Comparison of ENCODE assay signal across 1 cellular context in the genomic region with DNA sequence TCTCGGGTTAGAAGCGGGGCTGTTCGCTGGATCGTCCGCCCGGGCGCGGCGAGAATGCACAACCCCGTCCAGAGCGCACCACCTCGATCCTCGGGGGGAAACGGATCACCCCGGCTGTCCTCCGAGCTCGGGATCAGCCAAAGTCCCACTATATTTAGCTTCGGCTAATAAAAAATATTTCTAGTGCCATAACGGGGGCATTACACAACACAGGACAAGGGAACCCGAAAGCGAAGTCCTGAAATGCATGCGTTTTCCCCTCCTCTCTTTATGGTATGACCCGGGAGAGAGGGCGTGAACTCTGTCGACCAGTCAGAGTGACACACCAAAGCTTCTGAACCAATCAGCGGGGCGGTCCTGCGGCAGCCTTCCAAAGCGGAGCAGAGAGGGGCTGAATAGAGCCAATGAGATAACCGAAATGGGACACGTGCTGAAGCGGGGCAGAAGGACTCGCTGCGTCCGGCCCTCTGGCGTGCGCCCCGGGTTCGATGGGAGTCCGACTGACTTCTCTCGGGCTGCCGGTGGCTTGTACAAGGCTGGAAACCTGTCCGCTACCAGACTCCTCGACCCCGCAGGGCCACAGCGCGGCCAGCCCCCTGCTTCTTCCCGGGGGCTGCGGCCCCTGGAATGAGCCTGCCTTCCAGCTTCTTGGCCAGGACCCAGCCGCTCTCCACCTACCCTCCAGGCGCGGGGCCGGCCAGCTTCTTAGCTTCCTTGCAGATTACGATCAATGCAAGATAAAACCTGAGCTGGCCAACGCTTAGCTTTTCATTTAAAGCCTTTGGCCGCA.
TF ChIP-seq lines count a peak whose summit lies in the region.

A gene with protein sequence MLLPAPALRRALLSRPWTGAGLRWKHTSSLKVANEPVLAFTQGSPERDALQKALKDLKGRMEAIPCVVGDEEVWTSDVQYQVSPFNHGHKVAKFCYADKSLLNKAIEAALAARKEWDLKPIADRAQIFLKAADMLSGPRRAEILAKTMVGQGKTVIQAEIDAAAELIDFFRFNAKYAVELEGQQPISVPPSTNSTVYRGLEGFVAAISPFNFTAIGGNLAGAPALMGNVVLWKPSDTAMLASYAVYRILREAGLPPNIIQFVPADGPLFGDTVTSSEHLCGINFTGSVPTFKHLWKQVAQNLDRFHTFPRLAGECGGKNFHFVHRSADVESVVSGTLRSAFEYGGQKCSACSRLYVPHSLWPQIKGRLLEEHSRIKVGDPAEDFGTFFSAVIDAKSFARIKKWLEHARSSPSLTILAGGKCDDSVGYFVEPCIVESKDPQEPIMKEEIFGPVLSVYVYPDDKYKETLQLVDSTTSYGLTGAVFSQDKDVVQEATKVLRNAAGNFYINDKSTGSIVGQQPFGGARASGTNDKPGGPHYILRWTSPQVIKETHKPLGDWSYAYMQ (minus strand): TSS at position 33 of the 790 bp plus-strand sequence. CDS start 32 bp downstream, at position 1.

TF ChIP-seq in K562, 482 proteins besides CTCF, POLR2A, EP300 and RAD21 (continued from another document):
- TF ChIP-seq NRF1 (conservative IDR thresholded peaks at IDR 0.05 in 1 of 2, IDR thresholded peaks at IDR 0.05 in 1 of 2), result peak; percentile 64 to 68
- no peak for TF ChIP-seq ZZZ3 (IDR thresholded peaks at IDR 0.05)
- TF ChIP-seq ZBTB7A (IDR thresholded peaks at IDR 0.05; ENCODE audit: borderline replicate concordance, control insufficient read depth, low read depth, low read length), result peak; percentile 75; the same call in 1 of the 2 replicates
- no peak for TF ChIP-seq COPS2 (conservative IDR thresholded peaks at IDR 0.05)
- no peak for TF ChIP-seq RHOXF2B (CRISPR knock-in tag; conservative IDR thresholded peaks at IDR 0.05)
- no peak for TF ChIP-seq ZNF589 (CRISPR knock-in tag; IDR thresholded peaks at IDR 0.05; ENCODE audit: low read depth)
- no peak; the same call in 1 of the 2 replicates for TF ChIP-seq ZNF644 (tag; IDR thresholded peaks at IDR 0.05; ENCODE audit: low read depth)
- TF ChIP-seq FOXA3 (CRISPR knock-in tag; conservative IDR thresholded peaks at IDR 0.05 in 1 of 2, IDR thresholded peaks at IDR 0.05 in 1 of 2), result peak in 1 of 2 experiments; percentile 76; a peak in 1 of 4 replicates
- TF ChIP-seq SMARCA5 (IDR thresholded peaks at IDR 0.05), result no peak
